ENCODE assay signal across 1 cellular context in the genomic region with DNA sequence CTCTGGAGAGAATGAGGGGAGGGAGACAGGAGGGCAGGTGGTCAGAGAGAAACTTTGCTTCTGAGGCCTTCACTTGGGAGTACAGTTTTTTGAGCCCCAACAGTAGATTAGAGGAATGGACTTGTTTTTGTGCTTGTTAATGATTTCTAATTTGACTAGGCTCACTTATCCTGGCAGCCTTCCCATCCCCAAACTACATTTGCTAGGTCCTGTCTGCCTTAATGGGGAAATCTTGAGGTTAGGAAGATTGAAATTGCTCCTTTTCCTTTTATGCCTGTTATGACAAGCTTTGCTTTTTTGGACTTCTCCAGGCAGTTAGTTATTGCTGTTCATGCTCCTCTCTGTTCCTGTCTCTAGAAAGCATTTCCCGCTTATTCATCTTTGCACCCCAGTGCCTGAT.
TF ChIP-seq lines count a peak whose summit lies in the region.

No MANE protein-coding gene starts in this region.

TF ChIP-seq in HepG2, 621 proteins besides CTCF, POLR2A, EP300 and RAD21 (continued from another document):
- no peak for TF ChIP-seq MBNL3 (CRISPR knock-in tag; conservative IDR thresholded peaks at IDR 0.05)
- no peak for TF ChIP-seq ZNF629 (CRISPR knock-in tag; conservative IDR thresholded peaks at IDR 0.05)
- TF ChIP-seq ZNF180 (CRISPR knock-in tag; IDR thresholded peaks at IDR 0.05; ENCODE audit: borderline replicate concordance, low read depth), result no peak
- no peak for TF ChIP-seq BRD4 (CRISPR knock-in tag; IDR thresholded peaks at IDR 0.05)
- TF ChIP-seq REL (CRISPR knock-in tag; conservative IDR thresholded peaks at IDR 0.05), result no peak
- no peak for TF ChIP-seq BORCS8-MEF2B (CRISPR knock-in tag; IDR thresholded peaks at IDR 0.05)
- TF ChIP-seq ZNF672 (CRISPR knock-in tag; IDR thresholded peaks at IDR 0.05), result no peak
- TF ChIP-seq, protein P1, sequence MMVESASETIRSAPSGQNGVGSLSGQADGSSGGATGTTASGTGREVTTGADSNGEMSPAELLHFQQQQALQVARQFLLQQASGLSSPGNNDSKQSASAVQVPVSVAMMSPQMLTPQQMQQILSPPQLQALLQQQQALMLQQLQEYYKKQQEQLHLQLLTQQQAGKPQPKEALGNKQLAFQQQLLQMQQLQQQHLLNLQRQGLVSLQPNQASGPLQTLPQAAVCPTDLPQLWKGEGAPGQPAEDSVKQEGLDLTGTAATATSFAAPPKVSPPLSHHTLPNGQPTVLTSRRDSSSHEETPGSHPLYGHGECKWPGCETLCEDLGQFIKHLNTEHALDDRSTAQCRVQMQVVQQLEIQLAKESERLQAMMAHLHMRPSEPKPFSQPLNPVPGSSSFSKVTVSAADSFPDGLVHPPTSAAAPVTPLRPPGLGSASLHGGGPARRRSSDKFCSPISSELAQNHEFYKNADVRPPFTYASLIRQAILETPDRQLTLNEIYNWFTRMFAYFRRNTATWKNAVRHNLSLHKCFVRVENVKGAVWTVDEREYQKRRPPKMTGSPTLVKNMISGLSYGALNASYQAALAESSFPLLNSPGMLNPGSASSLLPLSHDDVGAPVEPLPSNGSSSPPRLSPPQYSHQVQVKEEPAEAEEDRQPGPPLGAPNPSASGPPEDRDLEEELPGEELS (CRISPR knock-in tag; IDR thresholded peaks at IDR 0.05), result no peak
- no peak for TF ChIP-seq JARID2 (CRISPR knock-in tag; IDR thresholded peaks at IDR 0.05; ENCODE audit: insufficient replicate concordance)
- no peak for TF ChIP-seq ZNF12 (CRISPR knock-in tag; IDR thresholded peaks at IDR 0.05)
- TF ChIP-seq, protein P2, sequence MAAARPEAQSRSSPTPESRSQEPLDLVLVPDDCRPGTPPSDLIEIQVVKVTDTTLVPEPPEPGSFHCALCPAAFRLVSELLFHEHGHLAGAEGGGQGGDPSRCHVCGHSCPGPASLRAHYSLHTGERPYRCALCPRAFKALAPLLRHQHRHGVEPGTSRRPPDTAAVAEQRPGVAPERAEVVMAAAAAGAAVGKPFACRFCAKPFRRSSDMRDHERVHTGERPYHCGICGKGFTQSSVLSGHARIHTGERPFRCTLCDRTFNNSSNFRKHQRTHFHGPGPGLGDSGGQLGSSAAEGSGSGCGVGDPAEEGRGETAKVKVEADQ (CRISPR knock-in tag; IDR thresholded peaks at IDR 0.05; ENCODE audit: borderline replicate concordance), result no peak
- TF ChIP-seq DPF2 (CRISPR knock-in tag; IDR thresholded peaks at IDR 0.05; ENCODE audit: borderline replicate concordance, low read depth), result no peak
- TF ChIP-seq, protein P3, sequence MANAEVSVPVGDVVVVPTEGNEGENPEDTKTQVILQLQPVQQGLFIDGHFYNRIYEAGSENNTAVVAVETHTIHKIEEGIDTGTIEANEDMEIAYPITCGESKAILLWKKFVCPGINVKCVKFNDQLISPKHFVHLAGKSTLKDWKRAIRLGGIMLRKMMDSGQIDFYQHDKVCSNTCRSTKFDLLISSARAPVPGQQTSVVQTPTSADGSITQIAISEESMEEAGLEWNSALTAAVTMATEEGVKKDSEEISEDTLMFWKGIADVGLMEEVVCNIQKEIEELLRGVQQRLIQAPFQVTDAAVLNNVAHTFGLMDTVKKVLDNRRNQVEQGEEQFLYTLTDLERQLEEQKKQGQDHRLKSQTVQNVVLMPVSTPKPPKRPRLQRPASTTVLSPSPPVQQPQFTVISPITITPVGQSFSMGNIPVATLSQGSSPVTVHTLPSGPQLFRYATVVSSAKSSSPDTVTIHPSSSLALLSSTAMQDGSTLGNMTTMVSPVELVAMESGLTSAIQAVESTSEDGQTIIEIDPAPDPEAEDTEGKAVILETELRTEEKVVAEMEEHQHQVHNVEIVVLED (CRISPR knock-in tag; IDR thresholded peaks at IDR 0.05; ENCODE audit: borderline replicate concordance), result no peak
- TF ChIP-seq, protein P4, sequence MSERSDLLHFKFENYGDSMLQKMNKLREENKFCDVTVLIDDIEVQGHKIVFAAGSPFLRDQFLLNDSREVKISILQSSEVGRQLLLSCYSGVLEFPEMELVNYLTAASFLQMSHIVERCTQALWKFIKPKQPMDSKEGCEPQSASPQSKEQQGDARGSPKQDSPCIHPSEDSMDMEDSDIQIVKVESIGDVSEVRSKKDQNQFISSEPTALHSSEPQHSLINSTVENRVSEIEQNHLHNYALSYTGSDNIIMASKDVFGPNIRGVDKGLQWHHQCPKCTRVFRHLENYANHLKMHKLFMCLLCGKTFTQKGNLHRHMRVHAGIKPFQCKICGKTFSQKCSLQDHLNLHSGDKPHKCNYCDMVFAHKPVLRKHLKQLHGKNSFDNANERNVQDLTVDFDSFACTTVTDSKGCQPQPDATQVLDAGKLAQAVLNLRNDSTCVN (CRISPR knock-in tag; IDR thresholded peaks at IDR 0.05; ENCODE audit: borderline replicate concordance), result no peak
- no peak for TF ChIP-seq XBP1 (CRISPR knock-in tag; IDR thresholded peaks at IDR 0.05)
- no peak for TF ChIP-seq SOX5 (CRISPR knock-in tag; IDR thresholded peaks at IDR 0.05; ENCODE audit: borderline replicate concordance)
- TF ChIP-seq, protein P5, sequence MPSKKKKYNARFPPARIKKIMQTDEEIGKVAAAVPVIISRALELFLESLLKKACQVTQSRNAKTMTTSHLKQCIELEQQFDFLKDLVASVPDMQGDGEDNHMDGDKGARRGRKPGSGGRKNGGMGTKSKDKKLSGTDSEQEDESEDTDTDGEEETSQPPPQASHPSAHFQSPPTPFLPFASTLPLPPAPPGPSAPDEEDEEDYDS (CRISPR knock-in tag; IDR thresholded peaks at IDR 0.05), result no peak
- TF ChIP-seq ZFX (CRISPR knock-in tag; IDR thresholded peaks at IDR 0.05; ENCODE audit: low read depth), result no peak
